ENCODE assay signal across 1 cellular context in the genomic region with DNA sequence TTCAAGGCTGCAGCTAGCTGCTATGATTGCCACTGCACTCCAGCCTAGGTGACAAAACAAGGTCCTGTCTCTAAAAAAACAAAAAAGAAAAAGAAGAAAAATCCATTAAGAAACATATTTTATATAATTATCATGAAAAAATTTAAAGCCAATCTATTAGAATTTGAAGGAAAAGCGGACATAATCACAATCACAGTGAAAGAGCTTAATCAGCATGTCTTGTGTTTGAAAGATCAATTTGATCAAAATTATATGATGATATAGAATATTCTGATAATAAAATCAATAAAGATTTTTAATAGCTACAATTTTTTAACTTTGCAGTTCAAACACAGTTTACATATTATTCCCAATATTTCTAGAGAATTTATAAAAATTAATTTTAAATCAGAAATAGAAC.
TF ChIP-seq lines count a peak whose summit lies in the region.

No MANE protein-coding gene starts in this region.

TF ChIP-seq in IMR-90, 13 proteins besides CTCF, POLR2A, EP300 and RAD21:
- peak; percentile 14; the same call in 1 of the 2 replicates for TF ChIP-seq MAFK (IDR thresholded peaks at IDR 0.05; ENCODE audit: low read depth, low read length)
- no peak for TF ChIP-seq ELK1 (IDR thresholded peaks at IDR 0.05; ENCODE audit: borderline replicate concordance, low read depth, low read length)
- TF ChIP-seq MAZ (IDR thresholded peaks at IDR 0.05; ENCODE audit: borderline replicate concordance, low read depth, low read length): no peak
